20 cellular contexts compared by ENCODE assay signal in genomic region chr5:122885891-122886290, GRCh38. TPM values are rescaled to one million over a fixed set of nuclear protein-coding genes. Genes with fewer than 3 reads are reported as not detected.
A peak's percentile ranks its signal among the peaks of the same experiment; 100 is the strongest.
DNase-seq lines count a peak whose midpoint lies in the region; ATAC-seq, FAIRE-seq and TF ChIP-seq lines count a peak whose summit lies in the region.
"Had no signal": no experiment of that assay in that cellular context is flagged by ENCODE, and none has a peak within 500 bp of the region (broad histone marks: within the 10 kb centered on the region; RNA-seq: fewer than 3 reads in every experiment).

No MANE protein-coding gene starts in this region.

- H3K4me3 ChIP-seq in astrocyte (ENCODE audit: insufficient read depth, low read depth, low read length) = no peak overlapping the region
- H3K4me3 ChIP-seq in mesenchymal stem cell (ENCODE audit: insufficient read depth in 1 of 2, low read depth in 1 of 2, low read length in 2 of 2) = no peak overlapping the region
- no peak overlapping the region for H3K4me3 ChIP-seq in tibial nerve
- H3K4me3 ChIP-seq: A549, HAP-1 had no signal

- no peak overlapping the region for H3K4ac ChIP-seq in mesenchymal stem cell (ENCODE audit: low read depth in 1 of 2, low read length in 2 of 2)

- no peak for FAIRE-seq in astrocyte (lab: Jason Lieb, UNC)
- FAIRE-seq: A549, D721Med, GM19239, H1 had no signal

- H4K8ac ChIP-seq in mesenchymal stem cell (ENCODE audit: low read length) = no peak overlapping the region

- no peak for ATAC-seq in T-helper 17 cell
- ATAC-seq: CD8-positive, alpha-beta T cell had no signal

- H3K4me1 Mint-ChIP-seq in T-helper 17 cell (peaks cover 7% of the 10 kb centered on the region), astrocyte (ENCODE audit: low read depth, unreplicated experiment) (peaks cover 14% of the 10 kb centered on the region)

- TF ChIP-seq CTCF in astrocyte (IDR thresholded peaks at IDR 0.05; ENCODE audit: insufficient read depth, low read depth, low read length) = no peak
- no peak for TF ChIP-seq CTCF in tibial nerve (IDR thresholded peaks at IDR 0.05)

- H3K4me2 ChIP-seq in astrocyte (ENCODE audit: low read length) (no peak overlapping the region), mesenchymal stem cell (ENCODE audit: low read length, poor library complexity, severe bottlenecking) (no peak overlapping the region)
- H3K4me2 ChIP-seq: A549 had no signal

- H3K4me1 ChIP-seq in astrocyte (ENCODE audit: insufficient read depth, low read length) = no peaks in the 10 kb centered on the region
- peaks cover 1% of the 10 kb centered on the region for H3K4me1 ChIP-seq in mesenchymal stem cell (ENCODE audit: control insufficient read depth, insufficient read depth, low read depth, low read length)
- H3K4me1 ChIP-seq in tibial nerve = peaks cover 0 to 49% (median 3%) of the 10 kb centered on the region in 4 donors
- H3K4me1 ChIP-seq: BE2C, HAP-1 had no signal

- H3K27me3 ChIP-seq in astrocyte (ENCODE audit: insufficient read depth, low read length) (no peaks in the 10 kb centered on the region), mesenchymal stem cell (ENCODE audit: control insufficient read depth in 1 of 2, insufficient read depth in 1 of 2, low read length in 2 of 2) (no peaks in the 10 kb centered on the region), tibial nerve (no peaks in the 10 kb centered on the region)
- H3K27me3 ChIP-seq: BE2C had no signal

- no peak overlapping the region for H2BK15ac ChIP-seq in mesenchymal stem cell (ENCODE audit: low read depth, poor library complexity, severe bottlenecking)

- intact Hi-C loops in head of caudate nucleus (cut with DNase I) = no loop called here

- H3K27ac ChIP-seq in astrocyte (ENCODE audit: low read depth, low read length) (no peak overlapping the region), mesenchymal stem cell (ENCODE audit: low read length, poor library complexity, severe bottlenecking) (no peak overlapping the region), tibial nerve (peak overlapping the region in 3 of 4 donors; percentile 48 to 84 (median 79))
- H3K27ac ChIP-seq: A549, C4-2B, HL-60 had no signal

- H3K27ac Mint-ChIP-seq in T-helper 17 cell = peak overlapping the region; percentile 69
- peak overlapping the region; percentile 50 for H3K27ac Mint-ChIP-seq in astrocyte (ENCODE audit: unreplicated experiment)
- H3K27ac Mint-ChIP-seq: CD8-positive, alpha-beta T cell had no signal

- H3K79me1 ChIP-seq in mesenchymal stem cell (replicated peaks; ENCODE audit: low read length, poor library complexity, severe bottlenecking) = peaks cover 32% of the 10 kb centered on the region

- DNase-seq in T-helper 17 cell (no peak), astrocyte (ENCODE audit: low read depth) (no peak), mesenchymal stem cell (no peak), tibial nerve (ENCODE audit: low spot score in 2 of 2) (no peak), DMS79 treated with DMSO at 0.1 percent for 48 hours (lab: John Stamatoyannopoulos, UW) (no peak), SW480 (ENCODE audit: low spot score) (no peak), head of caudate nucleus (no peak)
- DNase-seq: BE2C; CD8-positive, alpha-beta T cell; COR-L47; DMS153; DND-41; GDM1 had no signal

- H2BK120ac ChIP-seq in mesenchymal stem cell (ENCODE audit: low read depth, low read length) = no peak overlapping the region

- no peak overlapping the region for H3K23ac ChIP-seq in mesenchymal stem cell (ENCODE audit: low read length in 2 of 2)

- no peak overlapping the region for H2AK5ac ChIP-seq in mesenchymal stem cell (ENCODE audit: low read length, severe bottlenecking)

- H3K36me3 Mint-ChIP-seq in T-helper 17 cell (ENCODE audit: low read depth) = peaks cover 3% of the 10 kb centered on the region
- H3K36me3 Mint-ChIP-seq in astrocyte (ENCODE audit: low read depth, unreplicated experiment) = peaks cover 2% of the 10 kb centered on the region
- H3K36me3 Mint-ChIP-seq: CD8-positive, alpha-beta T cell had no signal

- H3K9ac ChIP-seq in astrocyte (ENCODE audit: low read length) (no peak overlapping the region), mesenchymal stem cell (ENCODE audit: low read length) (no peak overlapping the region)

- no peak overlapping the region for H3K14ac ChIP-seq in mesenchymal stem cell (ENCODE audit: low read length in 2 of 2)

- 96% methylated on average over 6 of the region's 6 CpGs for WGBS in mesenchymal stem cell
- WGBS in tibial nerve, 2 donors = 74 to 83% methylated on average over 6 of the region's 6 CpGs

- no peak overlapping the region for H2BK12ac ChIP-seq in mesenchymal stem cell (ENCODE audit: low read length in 2 of 2)

- H4K20me1 ChIP-seq in astrocyte (ENCODE audit: insufficient read depth, low read length) = peaks cover 29% of the 10 kb centered on the region

- H2AFZ ChIP-seq in astrocyte (ENCODE audit: low read depth, low read length) = no peak overlapping the region
- no peak overlapping the region for H2AFZ ChIP-seq in mesenchymal stem cell (ENCODE audit: low read depth, low read length)

- no peaks in the 10 kb centered on the region for H3K27me3 Mint-ChIP-seq in T-helper 17 cell
- H3K27me3 Mint-ChIP-seq in astrocyte (ENCODE audit: low read depth, unreplicated experiment) = no peaks in the 10 kb centered on the region

- H4K91ac ChIP-seq in mesenchymal stem cell (ENCODE audit: low read length) = peak overlapping the region; percentile 25

- H3K18ac ChIP-seq in mesenchymal stem cell (ENCODE audit: low read depth in 1 of 2, low read length in 2 of 2) = no peak overlapping the region

- no peak for TF ChIP-seq POLR2A in tibial nerve (IDR thresholded peaks at IDR 0.05)

- peaks cover 6% of the 10 kb centered on the region for H3K79me2 ChIP-seq in astrocyte (ENCODE audit: insufficient read depth, low read length)

- H3K9me3 ChIP-seq in T-helper 17 cell (ENCODE audit: control insufficient read depth, low read length, poor library complexity, severe bottlenecking) (no peaks in the 10 kb centered on the region), astrocyte (ENCODE audit: insufficient read depth, low read depth, low read length) (no peaks in the 10 kb centered on the region), mesenchymal stem cell (ENCODE audit: control insufficient read depth, low read length) (no peaks in the 10 kb centered on the region), tibial nerve (no peaks in the 10 kb centered on the region)
- H3K9me3 ChIP-seq: A549, BE2C, HAP-1 had no signal

- no peaks in the 10 kb centered on the region for H3K9me3 Mint-ChIP-seq in astrocyte (ENCODE audit: unreplicated experiment)

- TF ChIP-seq EP300 in tibial nerve (IDR thresholded peaks at IDR 0.05) = no peak

- no peak overlapping the region for H3K4me3 Mint-ChIP-seq in T-helper 17 cell
- H3K4me3 Mint-ChIP-seq in astrocyte (ENCODE audit: unreplicated experiment) = no peak overlapping the region
- H3K4me3 Mint-ChIP-seq: CD8-positive, alpha-beta T cell had no signal

- H3K36me3 ChIP-seq in astrocyte (ENCODE audit: insufficient read depth, low read length) = no peaks in the 10 kb centered on the region
- H3K36me3 ChIP-seq in mesenchymal stem cell (ENCODE audit: control insufficient read depth in 1 of 2, insufficient read depth in 2 of 2, low read depth in 1 of 2, low read length in 2 of 2) = no peaks in the 10 kb centered on the region
- H3K36me3 ChIP-seq in tibial nerve = peaks cover 0 to 7% (median 0%) of the 10 kb centered on the region in 3 donors
- H3K36me3 ChIP-seq: BE2C, HAP-1 had no signal

- H2BK5ac ChIP-seq in mesenchymal stem cell (ENCODE audit: low read depth, low read length, poor library complexity, severe bottlenecking) = no peak overlapping the region

RNA-seq across cellular contexts. Expression of gene SNX24, which starts 40.5 kb away (rescaled TPM):
- total RNA-seq in T-helper 17 cell (1 to 10 TPM; 7.3 to 7.7 TPM), astrocyte (33.7 and 44.6 TPM in 2 replicates), tibial nerve (10 to 100 TPM; 32.0 to 69.5 (median 51.1) TPM)
- polyA plus RNA-seq in mesenchymal stem cell (2013, experiment 1 of 2) = 22.7 TPM
- polyA plus RNA-seq in mesenchymal stem cell (2013, experiment 2 of 2) = 25.6 TPM

Comparison
In these comparisons a context has a peak if more than half of its experiments do, and no peak if none do; other contexts are left out.
1. H3K27ac ChIP-seq: peak in tibial nerve (3 of 4); none in astrocyte (single experiment) and mesenchymal stem cell (single experiment).